In the genomic region with DNA sequence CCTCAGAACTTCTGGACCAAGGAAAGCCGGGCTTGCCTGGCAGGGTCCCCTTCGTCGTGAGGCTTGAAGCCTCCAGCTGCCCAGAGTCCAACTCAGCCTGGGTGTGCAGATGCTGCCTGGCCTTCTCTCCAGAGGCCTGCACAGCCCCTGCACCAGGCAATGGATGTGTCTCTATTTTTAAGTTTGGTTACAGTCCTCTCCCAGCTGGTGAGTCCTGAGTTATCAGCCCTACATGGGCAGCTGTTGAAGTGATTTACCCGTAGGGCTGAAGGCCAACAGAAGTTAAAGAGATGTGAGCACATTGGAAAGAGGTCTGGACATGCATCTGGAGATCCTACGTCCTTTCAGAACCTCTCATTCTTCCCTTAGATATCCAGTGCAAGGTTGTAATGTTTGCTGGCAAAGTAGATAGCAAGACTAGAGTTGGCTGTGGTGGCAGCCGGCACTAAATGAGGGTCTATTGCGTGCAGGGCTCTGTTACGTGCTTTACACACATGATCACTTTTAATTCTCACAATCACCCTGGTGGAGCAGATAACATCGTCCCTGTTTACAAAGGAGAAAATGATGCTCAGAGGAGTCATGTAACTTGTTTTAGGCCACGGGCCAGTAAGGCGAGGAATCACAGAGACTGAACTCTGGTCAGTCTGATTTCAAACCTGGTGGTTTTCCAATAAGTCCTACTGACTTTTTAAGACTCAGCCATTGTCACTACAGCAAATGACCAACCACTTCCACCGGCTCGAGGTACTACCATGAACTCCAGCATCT, we compare ENCODE assay signal across 1 cellular context.
TF ChIP-seq lines count a peak whose summit lies in the region.

No MANE protein-coding gene starts in this region.

TF ChIP-seq in endothelial cell of umbilical vein, 7 proteins besides CTCF, POLR2A, EP300 and RAD21 (continued from another document):
- no peak for TF ChIP-seq MYC (IDR thresholded peaks at IDR 0.05; ENCODE audit: low read depth, low read length)
